In the genomic region with DNA sequence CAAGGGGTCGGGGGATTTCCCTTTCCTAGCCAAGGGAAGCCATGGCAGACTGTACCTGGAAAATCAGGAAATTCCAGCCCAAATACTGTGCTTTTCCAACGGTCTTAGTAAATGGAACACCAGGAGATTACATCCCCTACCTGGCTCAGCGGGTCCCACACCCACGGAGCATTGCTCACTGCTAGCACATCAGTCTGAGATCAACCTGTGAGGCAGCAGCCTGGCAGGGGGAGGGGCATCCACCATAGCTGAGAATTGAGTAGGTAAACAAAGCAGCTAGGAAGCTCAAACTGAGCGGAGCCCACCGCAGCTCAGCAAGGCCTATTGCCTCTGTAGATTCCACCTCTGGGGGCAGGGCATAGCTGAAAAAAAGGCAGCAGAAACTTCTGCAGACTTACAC, we compare ENCODE assay signal across 5 cellular contexts.
DNase-seq lines count a peak whose midpoint lies in the region; ATAC-seq, FAIRE-seq and TF ChIP-seq lines count a peak whose summit lies in the region.
"Not testable (repeated sequence)": the region's sequence is repeated elsewhere in the genome, so short reads cannot be mapped to it uniquely, and the experiment has no call there.

No MANE protein-coding gene starts in this region.

- H3K14ac ChIP-seq in H1 (ENCODE audit: insufficient read length): not testable (repeated sequence)

- not testable (repeated sequence) for H4K20me1 ChIP-seq in GM23338 (replicated peaks; ENCODE audit: insufficient read depth); H1 (replicated peaks in 1 of 2; ENCODE audit: control insufficient read depth in 1 of 2, insufficient read depth in 2 of 2, low read length in 2 of 2)

- H3K23me2 ChIP-seq in H1 (ENCODE audit: low read depth, low read length): not testable (repeated sequence)

- not testable (repeated sequence) for H3K9me3 ChIP-seq in H1 (ENCODE audit: insufficient read depth in 2 of 2, low read depth in 1 of 2, low read length in 1 of 2)

- H3K56ac ChIP-seq in H1 (replicated peaks; ENCODE audit: insufficient read length, low read depth, low read length): not testable (repeated sequence)

- DNase-seq in GM23338 (ENCODE audit: low spot score): peak; percentile 27
- peak; percentile 30 for DNase-seq in WTC11 (ENCODE audit: low spot score)
- not testable (repeated sequence) for DNase-seq in H1 (ENCODE audit: low read depth in 1 of 2, low spot score in 2 of 2)
- DNase-seq in epithelial cell of esophagus (ENCODE audit: low read depth): peak; percentile 55
- DNase-seq in iPS DF 4.7 (ENCODE audit: extremely low read depth, low spot score): peak; percentile 9

- not testable (repeated sequence) for TF ChIP-seq RAD21 in H1 (IDR thresholded peaks at IDR 0.05 in 1 of 2, conservative IDR thresholded peaks at IDR 0.05 in 1 of 2; ENCODE audit: low read depth in 2 of 2, low read length in 2 of 2)

- not testable (repeated sequence) for H2BK12ac ChIP-seq in H1 (ENCODE audit: low read depth, low read length)

- ATAC-seq in GM23338, WTC11: not testable (repeated sequence)

- not testable (repeated sequence) for H4K91ac ChIP-seq in H1 (replicated peaks; ENCODE audit: insufficient read length, low read length)

- not testable (repeated sequence) for H2BK120ac ChIP-seq in H1 (replicated peaks; ENCODE audit: low read depth, low read length)

- H3K79me1 ChIP-seq in H1 (ENCODE audit: low read depth, low read length): not testable (repeated sequence)

- not testable (repeated sequence) for H2BK5ac ChIP-seq in H1 (ENCODE audit: low read depth, low read length)

- H3K4me2 ChIP-seq in GM23338; H1 (ENCODE audit: insufficient read depth in 1 of 2, low read depth in 2 of 2, low read length in 2 of 2): not testable (repeated sequence)

- not testable (repeated sequence) for H3K4me3 Mint-ChIP-seq in GM23338, WTC11

- not testable (repeated sequence) for H3K4me3 ChIP-seq in GM23338; H1 (ENCODE audit: extremely low read depth in 1 of 4, insufficient read depth in 2 of 4, low read depth in 3 of 4, low read length in 4 of 4); epithelial cell of esophagus (ENCODE audit: low read length)

- H2BK15ac ChIP-seq in H1 (ENCODE audit: low read length): not testable (repeated sequence)

- not testable (repeated sequence) for H3K27ac Mint-ChIP-seq in GM23338, WTC11

- not testable (repeated sequence) for TF ChIP-seq POLR2A in H1 (IDR thresholded peaks at IDR 0.05; ENCODE audit: control extremely low read depth in 1 of 2, low read depth in 2 of 2, low read length in 2 of 2)

- H3K27me3 ChIP-seq in GM23338 (ENCODE audit: insufficient read depth); H1 (replicated peaks in 1 of 4; ENCODE audit: control insufficient read depth in 3 of 4, extremely low read depth in 1 of 4, insufficient read depth in 3 of 4, low read length in 3 of 4): not testable (repeated sequence)

- H3K9me2 ChIP-seq in GM23338 (ENCODE audit: insufficient read depth): not testable (repeated sequence)

- H3K23ac ChIP-seq in H1 (ENCODE audit: insufficient read length): not testable (repeated sequence)

- H3K18ac ChIP-seq in H1 (ENCODE audit: extremely low read depth, low read length): not testable (repeated sequence)

- H3K9ac ChIP-seq in H1 (replicated peaks in 1 of 4; ENCODE audit: extremely low read depth in 1 of 4, low read depth in 3 of 4, low read length in 3 of 4): not testable (repeated sequence)

- H2AFZ ChIP-seq in GM23338: not testable (repeated sequence)
- peak overlapping the region; percentile 85; the same call in 1 of the 2 replicates for H2AFZ ChIP-seq in H1 (ENCODE audit: low read length)

- TF ChIP-seq CTCF in GM23338 (conservative IDR thresholded peaks at IDR 0.05; ENCODE audit: low read depth in 2 of 2); WTC11 (IDR thresholded peaks at IDR 0.05); H1 (IDR thresholded peaks at IDR 0.05; ENCODE audit: control extremely low read depth in 1 of 3, insufficient read depth in 1 of 3, low read depth in 1 of 3, low read length in 3 of 3); epithelial cell of esophagus (IDR thresholded peaks at IDR 0.05; ENCODE audit: insufficient read depth, low read depth, low read length, missing control alignments): not testable (repeated sequence)

- not testable (repeated sequence) for H3K27me3 Mint-ChIP-seq in GM23338 (ENCODE audit: insufficient read depth, low read depth, poor library complexity); WTC11 (ENCODE audit: low read depth)

- not testable (repeated sequence) for H2AK5ac ChIP-seq in H1 (ENCODE audit: low read depth, low read length)

- CTCF ChIA-PET in WTC11 (lab: Charles Lee): not testable (repeated sequence)
- CTCF ChIA-PET in H1 (lab: Charles Lee; ENCODE audit: partially characterized antibody): interaction anchor here (0.6 kb wide), 1 partner anchor 582 kb away, joined by 3 read pairs; no protein-coding TSS in a partner anchor

- H4K8ac ChIP-seq in H1 (ENCODE audit: extremely low read depth, insufficient read depth, low read length): not testable (repeated sequence)

- H3K27ac ChIP-seq in GM23338 (ENCODE audit: low read depth); H1 (ENCODE audit: low read depth, low read length): not testable (repeated sequence)

- not testable (repeated sequence) for H3K4me1 ChIP-seq in GM23338 (ENCODE audit: insufficient read depth); H1 (replicated peaks in 1 of 4; ENCODE audit: control insufficient read depth in 3 of 4, insufficient read depth in 4 of 4, low read length in 3 of 4)

- H3K36me3 Mint-ChIP-seq in GM23338 (ENCODE audit: low read depth): not testable (repeated sequence)
- H3K36me3 Mint-ChIP-seq in WTC11: peaks cover 24% of the 10 kb centered on the region

- not testable (repeated sequence) for H3K36me3 ChIP-seq in GM23338 (ENCODE audit: insufficient read depth); H1 (ENCODE audit: control insufficient read depth in 2 of 4, insufficient read depth in 4 of 4, low read length in 3 of 4)

- TF ChIP-seq EP300 in H1 (IDR thresholded peaks at IDR 0.05; ENCODE audit: borderline replicate concordance in 1 of 2, low read depth in 2 of 2, low read length in 2 of 2): not testable (repeated sequence)

- not testable (repeated sequence) for H3K4ac ChIP-seq in H1 (replicated peaks; ENCODE audit: insufficient read length, low read depth, low read length)

- H3K9me3 Mint-ChIP-seq in GM23338 (peaks cover 32% of the 10 kb centered on the region), WTC11 (peaks cover 70% of the 10 kb centered on the region)

- not testable (repeated sequence) for H3K79me2 ChIP-seq in GM23338 (replicated peaks; ENCODE audit: insufficient read depth); H1 (ENCODE audit: control insufficient read depth in 1 of 2, insufficient read depth in 2 of 2, low read length in 2 of 2)

- H4K5ac ChIP-seq in H1 (ENCODE audit: insufficient read length, low read depth, low read length): not testable (repeated sequence)

- not testable (repeated sequence) for H2BK20ac ChIP-seq in H1 (ENCODE audit: low read length)

- not testable (repeated sequence) for FAIRE-seq in H1 (lab: Jason Lieb, UNC)

- POLR2A ChIA-PET in WTC11 (lab: Charles Lee); H1 (lab: Charles Lee; ENCODE audit: partially characterized antibody): not testable (repeated sequence)

- not testable (repeated sequence) for H3K4me1 Mint-ChIP-seq in GM23338, WTC11

- not testable (repeated sequence) for H3F3A ChIP-seq in GM23338 (replicated peaks; ENCODE audit: low read depth)

- 87% methylated on average over 4 of the region's 6 CpGs; no CpG with 5 or more reads in 1 of the 2 experiments for WGBS in H1 (ENCODE audit: extremely low coverage in 1 of 2, insufficient coverage in 1 of 2, insufficient read length in 1 of 2, insufficient replicate concordance in 2 of 2, low coverage in 1 of 2, low lambda C conversion rate in 2 of 2, missing lambda C conversion rate in 1 of 2), 2 experiments
